8 cellular contexts compared by ENCODE assay signal in genomic region chr20:61263084-61263695, GRCh38. TPM values are rescaled to one million over a fixed set of nuclear protein-coding genes. Genes with fewer than 3 reads are reported as not detected.
DNase-seq lines count a peak whose midpoint lies in the region; ATAC-seq and TF ChIP-seq lines count a peak whose summit lies in the region.

No MANE protein-coding gene starts in this region.

- peaks cover 25% of the 10 kb centered on the region for H3K27me3 ChIP-seq in HUES48 (ENCODE audit: control insufficient read depth, insufficient read depth, low read length)
- H3K27me3 ChIP-seq in transverse colon, result peaks cover 9% of the 10 kb centered on the region

- TF ChIP-seq CTCF in transverse colon (IDR thresholded peaks at IDR 0.05), result peak; percentile 46 to 74 (median 49)

- intact Hi-C loops in transverse colon (cut with DNase I; ENCODE audit: low total_unique reads), result no loop called here

- DNase-seq in AML-193 (lab: John Stamatoyannopoulos, UW), result peak; percentile 1
- DNase-seq in activated effector memory CD4-positive, alpha-beta T cell treated with anti-CD3 and anti-CD28 coated beads, Interleukin-2, amount 50 U/mL, for 16 hours, result peak; percentile 72
- peak; percentile 21 for DNase-seq in kidney tubule cell (ENCODE audit: low spot score)
- no peak for DNase-seq in transverse colon
- no peak for DNase-seq in NCI-H2081 (lab: John Stamatoyannopoulos, UW)
- no peak for DNase-seq in NCI-H128 (lab: John Stamatoyannopoulos, UW; ENCODE audit: unreplicated experiment)

- no peaks in the 10 kb centered on the region for H3K9me3 ChIP-seq in HUES48 (ENCODE audit: control insufficient read depth, insufficient read depth, low read length)
- H3K9me3 ChIP-seq in transverse colon, result no peaks in the 10 kb centered on the region

- H3K4me1 ChIP-seq in HUES48 (ENCODE audit: control insufficient read depth, insufficient read depth, low read length) (no peaks in the 10 kb centered on the region; the same call in 1 of the 2 replicates), transverse colon (no peaks in the 10 kb centered on the region)

- ATAC-seq in GM18870 (IDR thresholded peaks at IDR 0.05; ENCODE audit: unreplicated experiment), result no peak

- TF ChIP-seq POLR2A in transverse colon (IDR thresholded peaks at IDR 0.05), result no peak

- no peak overlapping the region for H3K9ac ChIP-seq in HUES48 (ENCODE audit: low read depth, low read length)

- in situ Hi-C loops in transverse colon (cut with MboI; ENCODE audit: low pct_ligation_motif_present in 1 of 4, low pct_unique_long_range_greater_than_20kb in 1 of 4, low sequenced_read_pairs in 3 of 4), result no loop called here

- H3K36me3 ChIP-seq in HUES48 (ENCODE audit: control insufficient read depth, insufficient read depth, low read length), result no peaks in the 10 kb centered on the region
- H3K36me3 ChIP-seq in transverse colon, result no peaks in the 10 kb centered on the region

- WGBS in transverse colon (ENCODE audit: low coverage in 1 of 2), 2 donors, result 44 to 63% methylated on average over 2 to 10 of the region's 10 CpGs

- TF ChIP-seq EP300 in transverse colon (IDR thresholded peaks at IDR 0.05; ENCODE audit: low read depth), result no peak

- H3K4me3 ChIP-seq in HUES48 (ENCODE audit: low read depth, low read length) (peak overlapping the region; percentile 27), transverse colon (no peak overlapping the region)

- H3K27ac ChIP-seq in HUES48 (ENCODE audit: low read depth, low read length), result no peak overlapping the region
- no peak overlapping the region for H3K27ac ChIP-seq in transverse colon

RNA-seq across cellular contexts. Expression of gene CDH4, which starts 11.1 kb away (rescaled TPM):
- not detected for total RNA-seq in transverse colon

Comparison
In these comparisons a context has a peak if more than half of its experiments do, and no peak if none do; other contexts are left out.
1. DNase-seq: peak in AML-193 (2 of 2), activated effector memory CD4-positive, alpha-beta T cell treated with anti-CD3 and anti-CD28 coated beads, Interleukin-2, amount 50 U/mL, for 16 hours (single experiment) and kidney tubule cell (single experiment); none in transverse colon (single experiment), NCI-H2081 (0 of 2) and NCI-H128 (single experiment).